In genomic region chr1:21909286-21909759, GRCh38 we compare ENCODE assay signal across 11 cellular contexts. TPM values are rescaled to one million over a fixed set of nuclear protein-coding genes. Genes with fewer than 3 reads are reported as not detected.
DNase-seq lines count a peak whose midpoint lies in the region; TF ChIP-seq lines count a peak whose summit lies in the region.
"Had no signal": no experiment of that assay in that cellular context is flagged by ENCODE, and none has a peak within 500 bp of the region (broad histone marks: within the 10 kb centered on the region; RNA-seq: fewer than 3 reads in every experiment).

No MANE protein-coding gene starts in this region.

- CTCF ChIA-PET in activated naive CD4-positive, alpha-beta T cell treated with anti-CD3 and anti-CD28 coated beads, Interleukin-2, amount 10 ng/mL, durations not matched to agents 7 days and 5 days (lab: Charles Lee) = no interaction called here

- H3K4me3 Mint-ChIP-seq in activated naive CD4-positive, alpha-beta T cell treated with anti-CD3 and anti-CD28 coated beads, Interleukin-2, amount 10 ng/mL, durations not matched to agents 7 days and 5 days = no peak overlapping the region
- H3K4me3 Mint-ChIP-seq in chondrocyte (ENCODE audit: unreplicated experiment) = peak overlapping the region; percentile 28

- TF ChIP-seq CTCF in chondrocyte (IDR thresholded peaks at IDR 0.05) (no peak), tibial nerve (IDR thresholded peaks at IDR 0.05) (no peak)

- peaks cover 3% of the 10 kb centered on the region for H3K36me3 ChIP-seq in muscle layer of colon (ENCODE audit: insufficient read depth, low read length)
- no peaks in the 10 kb centered on the region for H3K36me3 ChIP-seq in tibial nerve

- H3K36me3 Mint-ChIP-seq in activated naive CD4-positive, alpha-beta T cell treated with anti-CD3 and anti-CD28 coated beads, Interleukin-2, amount 10 ng/mL, durations not matched to agents 7 days and 5 days = no peaks in the 10 kb centered on the region
- peaks cover 4% of the 10 kb centered on the region for H3K36me3 Mint-ChIP-seq in chondrocyte (ENCODE audit: low read depth)

- peak overlapping the region; percentile 68 for H3K9ac ChIP-seq in muscle layer of colon (ENCODE audit: low read length)

- no peak for DNase-seq in activated naive CD4-positive, alpha-beta T cell treated with anti-CD3 and anti-CD28 coated beads, Interleukin-2, amount 10 ng/mL, durations not matched to agents 7 days and 5 days
- DNase-seq in activated naive CD4-positive, alpha-beta T cell treated with anti-CD3 and anti-CD28 coated beads, Interleukin-2, amount 50 U/mL, for 16 hours = no peak
- DNase-seq in chondrocyte (ENCODE audit: low spot score) = no peak
- DNase-seq in tibial nerve (ENCODE audit: low spot score in 2 of 2) = no peak
- DNase-seq in T-helper 9 cell = no peak
- DNase-seq in glomerular visceral epithelial cell (ENCODE audit: extremely low spot score) = no peak
- no peak for DNase-seq in DMS79 treated with DMSO at 0.1 percent for 48 hours (lab: John Stamatoyannopoulos, UW)
- DNase-seq: ACHN; HCEC 1CT; NK-92 treated with Interleukin-12 subunit alpha and Interleukin-12 subunit beta, amount 100 ng/mL, for 24 hours had no signal

- TF ChIP-seq EP300 in tibial nerve (IDR thresholded peaks at IDR 0.05) = no peak

- H3K4me1 ChIP-seq in muscle layer of colon (ENCODE audit: insufficient read depth, low read length) (peaks cover 97% of the 10 kb centered on the region), tibial nerve (peaks cover 8 to 100% (median 95%) of the 10 kb centered on the region in 4 donors)

- H3K4me3 ChIP-seq in muscle layer of colon (ENCODE audit: low read depth in 1 of 2, low read length in 2 of 2) (peak overlapping the region in 1 of 2 donors; percentile 39), tibial nerve (no peak overlapping the region)

- H3K9me3 Mint-ChIP-seq in activated naive CD4-positive, alpha-beta T cell treated with anti-CD3 and anti-CD28 coated beads, Interleukin-2, amount 10 ng/mL, durations not matched to agents 7 days and 5 days = no peaks in the 10 kb centered on the region
- no peaks in the 10 kb centered on the region for H3K9me3 Mint-ChIP-seq in chondrocyte (ENCODE audit: low read depth)

- H3K27ac ChIP-seq in muscle layer of colon (ENCODE audit: low read depth, low read length) (peak overlapping the region; percentile 66), tibial nerve (peak overlapping the region; percentile 68 to 97 (median 91))

- H3K27me3 Mint-ChIP-seq in activated naive CD4-positive, alpha-beta T cell treated with anti-CD3 and anti-CD28 coated beads, Interleukin-2, amount 10 ng/mL, durations not matched to agents 7 days and 5 days = no peaks in the 10 kb centered on the region
- no peaks in the 10 kb centered on the region for H3K27me3 Mint-ChIP-seq in chondrocyte (ENCODE audit: low read depth)

- 0% methylated on average over 1 of the region's 1 CpG for WGBS in tibial nerve, 2 donors

- peak overlapping the region; percentile 28 for H3K27ac Mint-ChIP-seq in activated naive CD4-positive, alpha-beta T cell treated with anti-CD3 and anti-CD28 coated beads, Interleukin-2, amount 10 ng/mL, durations not matched to agents 7 days and 5 days
- peak overlapping the region; percentile 99 for H3K27ac Mint-ChIP-seq in chondrocyte (ENCODE audit: unreplicated experiment)

- no peaks in the 10 kb centered on the region for H3K27me3 ChIP-seq in muscle layer of colon (ENCODE audit: control insufficient read depth in 1 of 2, insufficient read depth in 2 of 2, low read length in 2 of 2)
- no peaks in the 10 kb centered on the region for H3K27me3 ChIP-seq in tibial nerve

- TF ChIP-seq POLR2A in tibial nerve (IDR thresholded peaks at IDR 0.05) = no peak

- peaks cover 18% of the 10 kb centered on the region for H3K4me1 Mint-ChIP-seq in activated naive CD4-positive, alpha-beta T cell treated with anti-CD3 and anti-CD28 coated beads, Interleukin-2, amount 10 ng/mL, durations not matched to agents 7 days and 5 days
- H3K4me1 Mint-ChIP-seq in chondrocyte (ENCODE audit: low read depth) = peaks cover 91% of the 10 kb centered on the region

- H3K9me3 ChIP-seq in muscle layer of colon (ENCODE audit: low read length) = no peaks in the 10 kb centered on the region
- H3K9me3 ChIP-seq in tibial nerve = no peaks in the 10 kb centered on the region

RNA-seq across cellular contexts. Expression of gene HSPG2, which starts 27.8 kb away (rescaled TPM):
- 348 to 488 TPM (median 481 TPM) in 3 replicates for total RNA-seq in chondrocyte
- total RNA-seq in tibial nerve = 100 to 1,000 TPM; 292 to 486 (median 404) TPM
